Comparison of ENCODE assay signal across 2 cellular contexts in the genomic region with DNA sequence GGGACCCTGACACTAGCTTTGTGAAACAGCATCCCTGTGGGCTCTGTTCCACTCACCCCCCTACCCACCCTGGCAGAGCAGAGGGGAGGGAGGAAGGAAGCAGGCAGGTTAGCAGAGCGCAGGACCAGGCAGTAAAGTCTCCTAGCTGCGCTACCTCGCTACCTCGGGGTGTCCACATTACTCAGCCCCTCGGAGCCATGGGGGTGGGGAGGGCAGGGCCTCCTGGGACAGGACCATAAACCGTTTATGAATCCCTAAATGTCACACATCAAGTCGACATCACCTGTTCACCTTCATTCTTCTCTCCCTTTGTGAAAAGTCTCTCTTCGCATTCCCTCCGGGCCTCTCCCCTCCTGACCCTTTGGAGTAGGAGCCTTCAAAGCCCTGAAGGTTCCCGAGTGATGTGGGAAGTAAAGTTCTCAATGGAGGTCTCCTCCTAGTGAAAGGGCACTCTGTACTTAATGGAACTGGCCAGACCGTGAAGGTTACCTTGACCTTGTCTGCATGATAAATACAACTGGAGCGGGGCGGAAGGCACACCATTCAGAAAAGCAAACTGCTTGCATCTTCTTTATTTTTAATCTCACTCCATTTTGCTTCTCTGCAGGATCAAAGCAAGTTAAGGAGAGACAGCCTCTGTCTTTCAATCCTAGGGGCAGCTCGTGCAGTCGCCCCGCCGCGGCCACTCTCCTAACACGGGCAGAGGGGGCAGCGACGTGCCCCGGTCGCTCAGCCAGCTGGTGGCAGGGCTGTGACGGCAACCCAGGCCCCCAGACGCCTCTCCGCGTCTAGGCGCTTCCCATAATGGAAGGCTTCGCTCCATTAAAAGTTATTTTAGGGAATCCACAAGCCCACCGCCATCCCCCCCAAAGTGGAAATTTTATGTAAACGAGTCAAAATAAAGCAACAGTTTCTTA.
TF ChIP-seq lines count a peak whose summit lies in the region.

No MANE protein-coding gene starts in this region.

TF ChIP-seq in A549, 52 proteins besides CTCF, POLR2A, EP300 and RAD21:
- TF ChIP-seq, protein P1, sequence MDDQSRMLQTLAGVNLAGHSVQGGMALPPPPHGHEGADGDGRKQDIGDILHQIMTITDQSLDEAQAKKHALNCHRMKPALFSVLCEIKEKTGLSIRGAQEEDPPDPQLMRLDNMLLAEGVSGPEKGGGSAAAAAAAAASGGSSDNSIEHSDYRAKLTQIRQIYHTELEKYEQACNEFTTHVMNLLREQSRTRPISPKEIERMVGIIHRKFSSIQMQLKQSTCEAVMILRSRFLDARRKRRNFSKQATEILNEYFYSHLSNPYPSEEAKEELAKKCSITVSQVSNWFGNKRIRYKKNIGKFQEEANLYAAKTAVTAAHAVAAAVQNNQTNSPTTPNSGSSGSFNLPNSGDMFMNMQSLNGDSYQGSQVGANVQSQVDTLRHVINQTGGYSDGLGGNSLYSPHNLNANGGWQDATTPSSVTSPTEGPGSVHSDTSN (IDR thresholded peaks at IDR 0.05), result no peak
- TF ChIP-seq, protein P2, sequence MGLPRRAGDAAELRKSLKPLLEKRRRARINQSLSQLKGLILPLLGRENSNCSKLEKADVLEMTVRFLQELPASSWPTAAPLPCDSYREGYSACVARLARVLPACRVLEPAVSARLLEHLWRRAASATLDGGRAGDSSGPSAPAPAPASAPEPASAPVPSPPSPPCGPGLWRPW (IDR thresholded peaks at IDR 0.05), result no peak

TF ChIP-seq in IMR-90, 13 proteins besides CTCF, POLR2A, EP300 and RAD21:
- TF ChIP-seq RCOR1 (IDR thresholded peaks at IDR 0.05; ENCODE audit: insufficient replicate concordance, low read length), result no peak
